In genomic region chr15:101063212-101063611, GRCh38 we compare ENCODE assay signal across 1 cellular context.
TF ChIP-seq lines count a peak whose summit lies in the region.

No MANE protein-coding gene starts in this region.

TF ChIP-seq in WTC11, 78 proteins besides CTCF, POLR2A, EP300 and RAD21 (continued from another document):
- no peak for TF ChIP-seq FOXP4 (CRISPR knock-in tag; IDR thresholded peaks at IDR 0.05)
